Comparison of ENCODE assay signal across 23 cellular contexts in genomic region chr1:201989354-201990128, GRCh38. TPM values are rescaled to one million over a fixed set of nuclear protein-coding genes. Genes with fewer than 3 reads are reported as not detected.
"Had no signal": no experiment of that assay in that cellular context is flagged by ENCODE, and none has a peak within 500 bp of the region (broad histone marks: within the 10 kb centered on the region; RNA-seq: fewer than 3 reads in every experiment).

No MANE protein-coding gene starts in this region.

- H3K4me3 Mint-ChIP-seq: activated CD4-positive, alpha-beta T cell treated with anti-CD3 and anti-CD28 coated beads, Interleukin-2, amount 10 ng/mL, durations not matched to agents 7 days and 5 days; activated CD8-positive, alpha-beta T cell treated with anti-CD3 and anti-CD28 coated beads for 36 hours; activated T-helper 1 cell treated with anti-CD3 and anti-CD28 coated beads, Interleukin-12 subunit alpha, Interleukin-12 subunit beta, Interleukin-2, Interleukin-4 antibody, amounts not matched to agents 30 ng/mL and 10 ng/mL and 1 ng/mL, durations not matched to agents 14 hours and 24 hours and 36 hours; brain; central memory CD8-positive, alpha-beta T cell; natural killer cell treated with Interleukin-12 subunit alpha and Interleukin-12 subunit beta and Interleukin-15 and Interleukin-18, amount 100 ng/mL, for 72 hours; stimulated activated naive CD8-positive, alpha-beta T cell treated with anti-CD3 and anti-CD28 coated beads, Interleukin-15, Interleukin-2, amounts not matched to agents 100 ng/mL and 50 ng/mL, for 24 hours; T-helper 17 cell had no signal

- H3K4me1 ChIP-seq: colonic mucosa had no signal

- H3K27me3 Mint-ChIP-seq: activated CD4-positive, alpha-beta T cell treated with anti-CD3 and anti-CD28 coated beads, Interleukin-2, amount 10 ng/mL, durations not matched to agents 7 days and 5 days; activated CD8-positive, alpha-beta T cell treated with anti-CD3 and anti-CD28 coated beads for 36 hours; brain; central memory CD8-positive, alpha-beta T cell; natural killer cell treated with Interleukin-12 subunit alpha and Interleukin-12 subunit beta and Interleukin-15 and Interleukin-18, amount 100 ng/mL, for 72 hours; stimulated activated naive CD8-positive, alpha-beta T cell treated with anti-CD3 and anti-CD28 coated beads, Interleukin-15, Interleukin-2, amounts not matched to agents 100 ng/mL and 50 ng/mL, for 24 hours; T-helper 17 cell had no signal

- DNase-seq: activated CD4-positive, alpha-beta T cell treated with anti-CD3 and anti-CD28 coated beads, Interleukin-2, amount 10 ng/mL, durations not matched to agents 7 days and 5 days; activated CD8-positive, alpha-beta T cell treated with anti-CD3 and anti-CD28 coated beads for 36 hours; dorsolateral prefrontal cortex; islet precursor cell; left lung; psoas muscle; stimulated activated CD4-positive, alpha-beta T cell treated with anti-CD3 and anti-CD28 coated beads, Interleukin-1b, Interleukin-23, amount 100 ng/mL, for 48 hours; substantia nigra; SW 1271; T-helper 17 cell had no signal

- H3K27ac ChIP-seq: colonic mucosa, dorsolateral prefrontal cortex, left lung, psoas muscle, right atrium auricular region, tibial artery had no signal

- H3K9me3 Mint-ChIP-seq: activated CD4-positive, alpha-beta T cell treated with anti-CD3 and anti-CD28 coated beads, Interleukin-2, amount 10 ng/mL, durations not matched to agents 7 days and 5 days; activated CD8-positive, alpha-beta T cell treated with anti-CD3 and anti-CD28 coated beads for 36 hours; activated naive CD4-positive, alpha-beta T cell treated with anti-CD3 and anti-CD28 coated beads, Interleukin-2, amount 50 U/mL, for 72 hours; activated T-helper 1 cell treated with anti-CD3 and anti-CD28 coated beads, Interleukin-12 subunit alpha, Interleukin-12 subunit beta, Interleukin-2, Interleukin-4 antibody, amounts not matched to agents 30 ng/mL and 10 ng/mL and 1 ng/mL, durations not matched to agents 14 hours and 24 hours and 36 hours; brain; central memory CD8-positive, alpha-beta T cell; natural killer cell treated with Interleukin-12 subunit alpha and Interleukin-12 subunit beta and Interleukin-15 and Interleukin-18, amount 100 ng/mL, for 72 hours; stimulated activated naive CD8-positive, alpha-beta T cell treated with anti-CD3 and anti-CD28 coated beads, Interleukin-15, Interleukin-2, amounts not matched to agents 100 ng/mL and 50 ng/mL, for 24 hours had no signal

- H3K9me3 ChIP-seq: colonic mucosa, heart left ventricle, left lung, pancreas, psoas muscle, right atrium auricular region, tibial artery had no signal

- ATAC-seq: activated CD4-positive, CD25-positive, alpha-beta regulatory T cell treated with anti-CD3 and anti-CD28 coated beads, Interleukin-2, amount 50 U/mL, for 24 hours; activated CD8-positive, alpha-beta T cell treated with anti-CD3 and anti-CD28 coated beads for 36 hours; activated naive CD4-positive, alpha-beta T cell treated with anti-CD3 and anti-CD28 coated beads, Interleukin-2, amount 50 U/mL, for 72 hours; left lung; natural killer cell treated with Interleukin-12 subunit alpha and Interleukin-12 subunit beta and Interleukin-15 and Interleukin-18, amount 100 ng/mL, for 72 hours; T-helper 17 cell had no signal

- H3K27me3 ChIP-seq: colonic mucosa, dorsolateral prefrontal cortex, heart left ventricle, left lung, pancreas, right atrium auricular region, tibial artery had no signal

- H3K4me3 ChIP-seq: colonic mucosa, dorsolateral prefrontal cortex, heart left ventricle, left lung, pancreas, psoas muscle, right atrium auricular region, tibial artery had no signal

- H3K4me1 Mint-ChIP-seq: central memory CD8-positive, alpha-beta T cell had no signal

- H3K27ac Mint-ChIP-seq: activated CD4-positive, alpha-beta T cell treated with anti-CD3 and anti-CD28 coated beads, Interleukin-2, amount 10 ng/mL, durations not matched to agents 7 days and 5 days; activated CD8-positive, alpha-beta T cell treated with anti-CD3 and anti-CD28 coated beads for 36 hours; activated T-helper 1 cell treated with anti-CD3 and anti-CD28 coated beads, Interleukin-12 subunit alpha, Interleukin-12 subunit beta, Interleukin-2, Interleukin-4 antibody, amounts not matched to agents 30 ng/mL and 10 ng/mL and 1 ng/mL, durations not matched to agents 14 hours and 24 hours and 36 hours; stimulated activated naive CD8-positive, alpha-beta T cell treated with anti-CD3 and anti-CD28 coated beads, Interleukin-15, Interleukin-2, amounts not matched to agents 100 ng/mL and 50 ng/mL, for 24 hours; T-helper 17 cell had no signal

RNA-seq across cellular contexts. Expression of gene ELF3, which starts 20.8 kb away (rescaled TPM):
- total RNA-seq: skeletal muscle tissue had no signal

RNA-seq across cellular contexts. Expression of gene LMOD1, which starts 43.2 kb away (rescaled TPM):
- total RNA-seq: activated CD4-positive, alpha-beta T cell treated with anti-CD3 and anti-CD28 coated beads, Interleukin-2, amount 10 ng/mL, durations not matched to agents 7 days and 5 days; activated CD8-positive, alpha-beta T cell treated with anti-CD3 and anti-CD28 coated beads for 36 hours; activated naive CD4-positive, alpha-beta T cell treated with anti-CD3 and anti-CD28 coated beads, Interleukin-2, amount 50 U/mL, for 72 hours; activated T-helper 1 cell treated with anti-CD3 and anti-CD28 coated beads, Interleukin-12 subunit alpha, Interleukin-12 subunit beta, Interleukin-2, Interleukin-4 antibody, amounts not matched to agents 30 ng/mL and 10 ng/mL and 1 ng/mL, durations not matched to agents 14 hours and 24 hours and 36 hours; natural killer cell treated with Interleukin-12 subunit alpha and Interleukin-12 subunit beta and Interleukin-15 and Interleukin-18, amount 100 ng/mL, for 72 hours; T-helper 17 cell had no signal
